ENCODE assay signal across 1 cellular context in the genomic region with DNA sequence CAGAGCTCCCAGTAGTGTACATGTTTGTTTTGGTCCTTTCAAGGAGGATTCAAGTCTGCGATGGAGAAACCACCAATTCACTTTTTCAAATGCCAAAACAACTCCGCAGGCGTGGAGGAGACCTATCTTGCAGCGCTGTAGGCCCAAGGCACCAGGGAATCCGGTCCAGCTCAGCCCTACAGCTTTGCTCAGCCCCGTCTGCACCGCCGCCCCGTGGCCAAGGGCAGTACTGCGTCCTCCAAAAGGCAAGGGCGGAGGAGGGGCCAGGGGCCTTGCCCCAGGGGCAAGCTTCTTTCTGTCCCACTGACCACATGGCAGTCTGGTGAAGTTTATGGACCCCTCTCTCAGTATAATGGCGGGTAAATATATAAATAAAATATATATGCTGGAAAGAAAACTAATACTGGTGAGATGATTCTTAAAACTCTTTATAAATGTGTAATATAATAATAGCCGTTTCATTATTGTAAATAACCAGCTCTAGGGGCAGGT.
TF ChIP-seq lines count a peak whose summit lies in the region.

No MANE protein-coding gene starts in this region.

TF ChIP-seq in SK-N-SH treated with all-trans-retinoic acid at 6 μM for 48 hours, 23 proteins besides CTCF, POLR2A, EP300 and RAD21 (continued from another document):
- TF ChIP-seq, protein P1, sequence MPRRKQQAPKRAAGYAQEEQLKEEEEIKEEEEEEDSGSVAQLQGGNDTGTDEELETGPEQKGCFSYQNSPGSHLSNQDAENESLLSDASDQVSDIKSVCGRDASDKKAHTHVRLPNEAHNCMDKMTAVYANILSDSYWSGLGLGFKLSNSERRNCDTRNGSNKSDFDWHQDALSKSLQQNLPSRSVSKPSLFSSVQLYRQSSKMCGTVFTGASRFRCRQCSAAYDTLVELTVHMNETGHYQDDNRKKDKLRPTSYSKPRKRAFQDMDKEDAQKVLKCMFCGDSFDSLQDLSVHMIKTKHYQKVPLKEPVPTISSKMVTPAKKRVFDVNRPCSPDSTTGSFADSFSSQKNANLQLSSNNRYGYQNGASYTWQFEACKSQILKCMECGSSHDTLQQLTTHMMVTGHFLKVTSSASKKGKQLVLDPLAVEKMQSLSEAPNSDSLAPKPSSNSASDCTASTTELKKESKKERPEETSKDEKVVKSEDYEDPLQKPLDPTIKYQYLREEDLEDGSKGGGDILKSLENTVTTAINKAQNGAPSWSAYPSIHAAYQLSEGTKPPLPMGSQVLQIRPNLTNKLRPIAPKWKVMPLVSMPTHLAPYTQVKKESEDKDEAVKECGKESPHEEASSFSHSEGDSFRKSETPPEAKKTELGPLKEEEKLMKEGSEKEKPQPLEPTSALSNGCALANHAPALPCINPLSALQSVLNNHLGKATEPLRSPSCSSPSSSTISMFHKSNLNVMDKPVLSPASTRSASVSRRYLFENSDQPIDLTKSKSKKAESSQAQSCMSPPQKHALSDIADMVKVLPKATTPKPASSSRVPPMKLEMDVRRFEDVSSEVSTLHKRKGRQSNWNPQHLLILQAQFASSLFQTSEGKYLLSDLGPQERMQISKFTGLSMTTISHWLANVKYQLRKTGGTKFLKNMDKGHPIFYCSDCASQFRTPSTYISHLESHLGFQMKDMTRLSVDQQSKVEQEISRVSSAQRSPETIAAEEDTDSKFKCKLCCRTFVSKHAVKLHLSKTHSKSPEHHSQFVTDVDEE (CRISPR knock-in tag; IDR thresholded peaks at IDR 0.05): no peak
- TF ChIP-seq GLIS3 (CRISPR knock-in tag; IDR thresholded peaks at IDR 0.05): no peak
- TF ChIP-seq ZFP30 (CRISPR knock-in tag; IDR thresholded peaks at IDR 0.05): no peak
TF ChIP-seq in SK-N-SH treated with all-trans-retinoic acid at 6 μM for 48 hours: peak in this region for 0.
